In the genomic region with DNA sequence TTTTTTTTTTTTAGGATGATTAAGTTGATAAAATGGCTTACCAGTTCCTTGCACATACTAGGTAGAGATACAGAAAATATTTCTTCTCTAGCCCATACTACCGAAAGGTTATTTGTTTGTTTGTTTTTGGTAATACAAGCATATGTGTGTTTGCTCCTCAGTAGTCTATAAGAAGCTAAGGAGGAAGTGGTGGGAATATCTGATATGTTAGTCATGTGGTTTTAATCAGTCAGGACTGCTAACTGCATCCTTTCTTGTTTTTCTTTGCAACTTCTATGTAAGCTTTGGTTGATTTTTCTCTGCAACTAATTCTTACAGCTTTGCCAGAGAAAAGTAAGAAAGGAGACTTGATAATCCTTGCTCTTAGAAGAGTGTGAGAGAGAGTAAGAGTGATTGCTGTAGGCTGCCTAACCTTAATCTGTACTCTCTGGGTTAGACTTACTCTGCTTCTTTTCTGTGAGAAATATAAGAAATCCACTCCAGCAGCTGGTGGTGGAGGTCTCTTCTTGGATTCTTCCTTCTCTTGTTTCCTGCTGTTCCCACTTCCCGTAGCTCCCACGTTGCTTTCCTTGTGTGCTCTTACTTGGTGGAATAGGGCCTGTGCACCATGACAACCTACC, we compare ENCODE assay signal across 2 cellular contexts.
TF ChIP-seq lines count a peak whose summit lies in the region.

No MANE protein-coding gene starts in this region.

TF ChIP-seq in A549, 52 proteins besides CTCF, POLR2A, EP300 and RAD21 (continued from another document):
- TF ChIP-seq ZFP36 (IDR thresholded peaks at IDR 0.05; ENCODE audit: borderline replicate concordance, partially characterized antibody): no peak
- TF ChIP-seq EHMT2 (IDR thresholded peaks at IDR 0.05; ENCODE audit: low read depth): no peak
- no peak for TF ChIP-seq HDAC2 (IDR thresholded peaks at IDR 0.05)
- no peak for TF ChIP-seq KDM1A (IDR thresholded peaks at IDR 0.05; ENCODE audit: low read depth)
- no peak for TF ChIP-seq RFX5 (IDR thresholded peaks at IDR 0.05)
- no peak for TF ChIP-seq HMGXB4 (CRISPR knock-in tag; IDR thresholded peaks at IDR 0.05; ENCODE audit: borderline replicate concordance)
- TF ChIP-seq ZSCAN20 (CRISPR knock-in tag; IDR thresholded peaks at IDR 0.05): no peak
- TF ChIP-seq, protein P1, sequence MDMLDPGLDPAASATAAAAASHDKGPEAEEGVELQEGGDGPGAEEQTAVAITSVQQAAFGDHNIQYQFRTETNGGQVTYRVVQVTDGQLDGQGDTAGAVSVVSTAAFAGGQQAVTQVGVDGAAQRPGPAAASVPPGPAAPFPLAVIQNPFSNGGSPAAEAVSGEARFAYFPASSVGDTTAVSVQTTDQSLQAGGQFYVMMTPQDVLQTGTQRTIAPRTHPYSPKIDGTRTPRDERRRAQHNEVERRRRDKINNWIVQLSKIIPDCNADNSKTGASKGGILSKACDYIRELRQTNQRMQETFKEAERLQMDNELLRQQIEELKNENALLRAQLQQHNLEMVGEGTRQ (IDR thresholded peaks at IDR 0.05): no peak
- TF ChIP-seq RNF2 (IDR thresholded peaks at IDR 0.05; ENCODE audit: borderline replicate concordance, low read depth): no peak
- no peak for TF ChIP-seq MAFK (IDR thresholded peaks at IDR 0.05; ENCODE audit: partially characterized antibody)
- TF ChIP-seq RCOR1 (IDR thresholded peaks at IDR 0.05; ENCODE audit: low read depth, low read length): no peak
- TF ChIP-seq ZC3H11A (IDR thresholded peaks at IDR 0.05): no peak
- no peak for TF ChIP-seq CBX8 (IDR thresholded peaks at IDR 0.05)
- TF ChIP-seq HOXB13 (CRISPR knock-in tag; IDR thresholded peaks at IDR 0.05; ENCODE audit: low read depth): no peak
- TF ChIP-seq, protein P2, sequence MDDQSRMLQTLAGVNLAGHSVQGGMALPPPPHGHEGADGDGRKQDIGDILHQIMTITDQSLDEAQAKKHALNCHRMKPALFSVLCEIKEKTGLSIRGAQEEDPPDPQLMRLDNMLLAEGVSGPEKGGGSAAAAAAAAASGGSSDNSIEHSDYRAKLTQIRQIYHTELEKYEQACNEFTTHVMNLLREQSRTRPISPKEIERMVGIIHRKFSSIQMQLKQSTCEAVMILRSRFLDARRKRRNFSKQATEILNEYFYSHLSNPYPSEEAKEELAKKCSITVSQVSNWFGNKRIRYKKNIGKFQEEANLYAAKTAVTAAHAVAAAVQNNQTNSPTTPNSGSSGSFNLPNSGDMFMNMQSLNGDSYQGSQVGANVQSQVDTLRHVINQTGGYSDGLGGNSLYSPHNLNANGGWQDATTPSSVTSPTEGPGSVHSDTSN (IDR thresholded peaks at IDR 0.05): no peak
- TF ChIP-seq RARB (CRISPR knock-in tag; IDR thresholded peaks at IDR 0.05): no peak
TF ChIP-seq in A549: peak in this region for 0.

TF ChIP-seq in WTC11, 78 proteins besides CTCF, POLR2A, EP300 and RAD21 (continued from another document):
- TF ChIP-seq NR3C1 (CRISPR knock-in tag; conservative IDR thresholded peaks at IDR 0.05; ENCODE audit: low read depth): no peak
- TF ChIP-seq, protein P3, sequence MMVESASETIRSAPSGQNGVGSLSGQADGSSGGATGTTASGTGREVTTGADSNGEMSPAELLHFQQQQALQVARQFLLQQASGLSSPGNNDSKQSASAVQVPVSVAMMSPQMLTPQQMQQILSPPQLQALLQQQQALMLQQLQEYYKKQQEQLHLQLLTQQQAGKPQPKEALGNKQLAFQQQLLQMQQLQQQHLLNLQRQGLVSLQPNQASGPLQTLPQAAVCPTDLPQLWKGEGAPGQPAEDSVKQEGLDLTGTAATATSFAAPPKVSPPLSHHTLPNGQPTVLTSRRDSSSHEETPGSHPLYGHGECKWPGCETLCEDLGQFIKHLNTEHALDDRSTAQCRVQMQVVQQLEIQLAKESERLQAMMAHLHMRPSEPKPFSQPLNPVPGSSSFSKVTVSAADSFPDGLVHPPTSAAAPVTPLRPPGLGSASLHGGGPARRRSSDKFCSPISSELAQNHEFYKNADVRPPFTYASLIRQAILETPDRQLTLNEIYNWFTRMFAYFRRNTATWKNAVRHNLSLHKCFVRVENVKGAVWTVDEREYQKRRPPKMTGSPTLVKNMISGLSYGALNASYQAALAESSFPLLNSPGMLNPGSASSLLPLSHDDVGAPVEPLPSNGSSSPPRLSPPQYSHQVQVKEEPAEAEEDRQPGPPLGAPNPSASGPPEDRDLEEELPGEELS (CRISPR knock-in tag; IDR thresholded peaks at IDR 0.05): no peak
- TF ChIP-seq, protein P4, sequence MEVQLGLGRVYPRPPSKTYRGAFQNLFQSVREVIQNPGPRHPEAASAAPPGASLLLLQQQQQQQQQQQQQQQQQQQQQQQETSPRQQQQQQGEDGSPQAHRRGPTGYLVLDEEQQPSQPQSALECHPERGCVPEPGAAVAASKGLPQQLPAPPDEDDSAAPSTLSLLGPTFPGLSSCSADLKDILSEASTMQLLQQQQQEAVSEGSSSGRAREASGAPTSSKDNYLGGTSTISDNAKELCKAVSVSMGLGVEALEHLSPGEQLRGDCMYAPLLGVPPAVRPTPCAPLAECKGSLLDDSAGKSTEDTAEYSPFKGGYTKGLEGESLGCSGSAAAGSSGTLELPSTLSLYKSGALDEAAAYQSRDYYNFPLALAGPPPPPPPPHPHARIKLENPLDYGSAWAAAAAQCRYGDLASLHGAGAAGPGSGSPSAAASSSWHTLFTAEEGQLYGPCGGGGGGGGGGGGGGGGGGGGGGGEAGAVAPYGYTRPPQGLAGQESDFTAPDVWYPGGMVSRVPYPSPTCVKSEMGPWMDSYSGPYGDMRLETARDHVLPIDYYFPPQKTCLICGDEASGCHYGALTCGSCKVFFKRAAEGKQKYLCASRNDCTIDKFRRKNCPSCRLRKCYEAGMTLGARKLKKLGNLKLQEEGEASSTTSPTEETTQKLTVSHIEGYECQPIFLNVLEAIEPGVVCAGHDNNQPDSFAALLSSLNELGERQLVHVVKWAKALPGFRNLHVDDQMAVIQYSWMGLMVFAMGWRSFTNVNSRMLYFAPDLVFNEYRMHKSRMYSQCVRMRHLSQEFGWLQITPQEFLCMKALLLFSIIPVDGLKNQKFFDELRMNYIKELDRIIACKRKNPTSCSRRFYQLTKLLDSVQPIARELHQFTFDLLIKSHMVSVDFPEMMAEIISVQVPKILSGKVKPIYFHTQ (CRISPR knock-in tag; IDR thresholded peaks at IDR 0.05): no peak
- no peak for TF ChIP-seq ZNF416 (CRISPR knock-in tag; IDR thresholded peaks at IDR 0.05)
- no peak for TF ChIP-seq ZNF281 (CRISPR knock-in tag; IDR thresholded peaks at IDR 0.05)
- no peak for TF ChIP-seq STAT6 (CRISPR knock-in tag; conservative IDR thresholded peaks at IDR 0.05; ENCODE audit: low read depth)
- TF ChIP-seq RORB (CRISPR knock-in tag; IDR thresholded peaks at IDR 0.05): no peak
- no peak for TF ChIP-seq TEAD4 (CRISPR knock-in tag; IDR thresholded peaks at IDR 0.05)
- TF ChIP-seq CDX4 (CRISPR knock-in tag; IDR thresholded peaks at IDR 0.05; ENCODE audit: borderline replicate concordance): no peak
- TF ChIP-seq FOXP1 (CRISPR knock-in tag; IDR thresholded peaks at IDR 0.05; ENCODE audit: borderline replicate concordance): no peak
- no peak for TF ChIP-seq ZNF263 (CRISPR knock-in tag; IDR thresholded peaks at IDR 0.05; ENCODE audit: low read depth)
- TF ChIP-seq SMAD3 (CRISPR knock-in tag; IDR thresholded peaks at IDR 0.05; ENCODE audit: borderline replicate concordance): no peak
- TF ChIP-seq PRRX2 (CRISPR knock-in tag; IDR thresholded peaks at IDR 0.05): no peak
- TF ChIP-seq, protein P5, sequence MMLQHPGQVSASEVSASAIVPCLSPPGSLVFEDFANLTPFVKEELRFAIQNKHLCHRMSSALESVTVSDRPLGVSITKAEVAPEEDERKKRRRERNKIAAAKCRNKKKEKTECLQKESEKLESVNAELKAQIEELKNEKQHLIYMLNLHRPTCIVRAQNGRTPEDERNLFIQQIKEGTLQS (CRISPR knock-in tag; conservative IDR thresholded peaks at IDR 0.05): no peak
